Comparison of ENCODE assay signal across 9 cellular contexts in the genomic region with DNA sequence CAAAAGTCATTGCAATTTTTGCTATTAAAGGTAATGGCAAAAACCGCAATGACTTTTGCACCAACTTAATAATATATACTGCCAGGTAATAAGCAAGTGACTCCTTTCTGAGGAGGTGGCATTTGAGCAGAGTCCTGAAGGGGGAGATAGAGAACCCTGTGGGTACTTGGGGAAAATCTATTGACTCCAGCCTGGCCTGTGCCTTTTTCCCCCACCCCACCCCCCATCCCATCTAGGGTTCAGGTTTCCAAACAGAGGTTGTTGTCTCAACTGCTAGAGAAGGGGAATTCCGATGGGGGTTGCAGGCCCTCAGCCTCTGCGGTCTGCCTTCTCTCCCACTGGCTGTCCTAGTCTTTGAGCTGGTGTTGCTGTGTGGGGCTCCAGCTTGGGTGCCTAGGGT. TPM values are rescaled to one million over a fixed set of nuclear protein-coding genes. Genes with fewer than 3 reads are reported as not detected.
A peak's percentile ranks its signal among the peaks of the same experiment; 100 is the strongest.
DNase-seq lines count a peak whose midpoint lies in the region; ATAC-seq, FAIRE-seq and TF ChIP-seq lines count a peak whose summit lies in the region.
"Had no signal": no experiment of that assay in that cellular context is flagged by ENCODE, and none has a peak within 500 bp of the region (broad histone marks: within the 10 kb centered on the region; RNA-seq: fewer than 3 reads in every experiment).

No MANE protein-coding gene starts in this region.

- no peak overlapping the region for H2AFZ ChIP-seq in astrocyte (ENCODE audit: low read depth, low read length)

- no peak for FAIRE-seq in astrocyte (lab: Jason Lieb, UNC)

- no peaks in the 10 kb centered on the region for H3K27me3 ChIP-seq in CD4-positive, alpha-beta memory T cell (ENCODE audit: insufficient read depth, low read length)
- no peaks in the 10 kb centered on the region for H3K27me3 ChIP-seq in astrocyte (ENCODE audit: insufficient read depth, low read length)
- H3K27me3 ChIP-seq in vagina = no peaks in the 10 kb centered on the region

- peaks cover 6% of the 10 kb centered on the region for H3K79me2 ChIP-seq in astrocyte (ENCODE audit: insufficient read depth, low read length)

- intact Hi-C loops in CD4-positive, alpha-beta memory T cell (cut with micrococcal nuclease) = loop anchor here (1.0 kb wide), 1 partner anchor 31 kb away; no protein-coding TSS in a partner anchor
- intact Hi-C loops in mucosa of descending colon (cut with DNase I, micrococcal nuclease) (no loop called here), left cardiac atrium (cut with DNase I) (no loop called here), vagina (cut with DNase I) (loop anchor here (10.0 kb wide), 1 partner anchor 1565 kb away; no protein-coding TSS in a partner anchor)

- peaks cover 3% of the 10 kb centered on the region for H3K36me3 ChIP-seq in CD4-positive, alpha-beta memory T cell (ENCODE audit: insufficient read depth, low read length)
- H3K36me3 ChIP-seq in astrocyte (ENCODE audit: insufficient read depth, low read length) (no peaks in the 10 kb centered on the region), mucosa of descending colon (ENCODE audit: low read depth) (no peaks in the 10 kb centered on the region), vagina (peaks cover 0 to 14% of the 10 kb centered on the region in 2 donors)

- TF ChIP-seq POLR2A in vagina (IDR thresholded peaks at IDR 0.05) = no peak

- no peak overlapping the region for H3K4me2 ChIP-seq in astrocyte (ENCODE audit: low read length)

- H3K27ac ChIP-seq in CD4-positive, alpha-beta memory T cell (ENCODE audit: low read depth, low read length) = no peak overlapping the region
- no peak overlapping the region for H3K27ac ChIP-seq in astrocyte (ENCODE audit: low read depth, low read length)
- H3K27ac ChIP-seq in vagina = no peak overlapping the region

- H3K9me3 ChIP-seq in CD4-positive, alpha-beta memory T cell (ENCODE audit: control insufficient read depth in 1 of 2, low read length in 2 of 2) = no peaks in the 10 kb centered on the region
- H3K9me3 ChIP-seq in astrocyte (ENCODE audit: insufficient read depth, low read depth, low read length) (no peaks in the 10 kb centered on the region), mucosa of descending colon (no peaks in the 10 kb centered on the region), vagina (no peaks in the 10 kb centered on the region)

- H3K4me1 Mint-ChIP-seq in CD4-positive, alpha-beta memory T cell = peaks cover 4 to 16% (median 5%) of the 10 kb centered on the region in 4 donors
- no peaks in the 10 kb centered on the region for H3K4me1 Mint-ChIP-seq in astrocyte (ENCODE audit: low read depth, unreplicated experiment)
- H3K4me1 Mint-ChIP-seq: nephron had no signal

- H3K27me3 Mint-ChIP-seq in CD4-positive, alpha-beta memory T cell = no peaks in the 10 kb centered on the region
- no peaks in the 10 kb centered on the region for H3K27me3 Mint-ChIP-seq in astrocyte (ENCODE audit: low read depth, unreplicated experiment)

- H3K4me3 ChIP-seq in CD4-positive, alpha-beta memory T cell (ENCODE audit: low read length in 2 of 2) = no peak overlapping the region
- H3K4me3 ChIP-seq in astrocyte (ENCODE audit: insufficient read depth, low read depth, low read length) = no peak overlapping the region
- H3K4me3 ChIP-seq in mucosa of descending colon = no peak overlapping the region
- H3K4me3 ChIP-seq in vagina = no peak overlapping the region

- H4K20me1 ChIP-seq in astrocyte (ENCODE audit: insufficient read depth, low read length) = peaks cover 4% of the 10 kb centered on the region

- no peaks in the 10 kb centered on the region for H3K9me3 Mint-ChIP-seq in CD4-positive, alpha-beta memory T cell
- no peaks in the 10 kb centered on the region for H3K9me3 Mint-ChIP-seq in astrocyte (ENCODE audit: unreplicated experiment)
- H3K9me3 Mint-ChIP-seq: nephron had no signal

- ATAC-seq in GM18867 (IDR thresholded peaks at IDR 0.05; ENCODE audit: unreplicated experiment) = peak; percentile 66
- peak; percentile 65 for ATAC-seq in mucosa of descending colon
- no peak for ATAC-seq in GM18498 (IDR thresholded peaks at IDR 0.05; ENCODE audit: unreplicated experiment)
- no peak for ATAC-seq in left cardiac atrium

- POLR2A ChIA-PET in CD4-positive, alpha-beta memory T cell (lab: Charles Lee; ENCODE audit: partially characterized antibody) = interaction anchor here (0.6 to 2.1 kb wide), 3 partner anchors 17 to 32 kb away, joined by 3 to 12 read pairs (median 4); a partner anchor contains a TSS

- no peak overlapping the region for H3K4me3 Mint-ChIP-seq in CD4-positive, alpha-beta memory T cell
- no peak overlapping the region for H3K4me3 Mint-ChIP-seq in astrocyte (ENCODE audit: unreplicated experiment)
- H3K4me3 Mint-ChIP-seq: nephron had no signal

- H3K27ac Mint-ChIP-seq in CD4-positive, alpha-beta memory T cell = peak overlapping the region in 2 of 7 donors; percentile 41 to 42
- no peak overlapping the region for H3K27ac Mint-ChIP-seq in astrocyte (ENCODE audit: unreplicated experiment)
- H3K27ac Mint-ChIP-seq: nephron had no signal

- DNase-seq in CD4-positive, alpha-beta memory T cell = peak; percentile 32 to 81 (median 44)
- DNase-seq in NCI-H2107 (lab: John Stamatoyannopoulos, UW) = peak; percentile 50
- no peak for DNase-seq in astrocyte (ENCODE audit: low read depth)
- DNase-seq in mucosa of descending colon = peak in 1 of 3 donors; percentile 25
- no peak for DNase-seq in left cardiac atrium
- no peak for DNase-seq in vagina (ENCODE audit: extremely low spot score in 2 of 2)

- TF ChIP-seq CTCF in astrocyte (IDR thresholded peaks at IDR 0.05; ENCODE audit: insufficient read depth, low read depth, low read length) (peak; percentile 22), mucosa of descending colon (IDR thresholded peaks at IDR 0.05) (no peak), vagina (IDR thresholded peaks at IDR 0.05) (no peak)

- peaks cover 8 to 12% of the 10 kb centered on the region in 2 donors for H3K36me3 Mint-ChIP-seq in CD4-positive, alpha-beta memory T cell
- peaks cover 11% of the 10 kb centered on the region for H3K36me3 Mint-ChIP-seq in astrocyte (ENCODE audit: low read depth, unreplicated experiment)

- CTCF ChIA-PET in CD4-positive, alpha-beta memory T cell (lab: Charles Lee; ENCODE audit: partially characterized antibody) = interaction anchor here (0.6 to 3.0 kb wide), 4 partner anchors 9 to 381 kb away, joined by 3 to 23 read pairs (median 4); no protein-coding TSS in a partner anchor

- H3K9ac ChIP-seq in astrocyte (ENCODE audit: low read length) = no peak overlapping the region

- H3K4me1 ChIP-seq in CD4-positive, alpha-beta memory T cell (ENCODE audit: insufficient read depth, low read length) = peaks cover 15% of the 10 kb centered on the region
- H3K4me1 ChIP-seq in astrocyte (ENCODE audit: insufficient read depth, low read length) (no peaks in the 10 kb centered on the region), mucosa of descending colon (ENCODE audit: low read depth) (no peaks in the 10 kb centered on the region), vagina (peaks cover 11% of the 10 kb centered on the region)

RNA-seq across cellular contexts. Expression of a gene that starts 11.5 kb away (rescaled TPM):
- 1 to 10 TPM; 9.0 to 9.4 TPM for total RNA-seq in CD4-positive, alpha-beta memory T cell
- 1 to 10 TPM; 1.4 to 2.3 TPM for polyA plus RNA-seq in CD4-positive, alpha-beta memory T cell
- total RNA-seq in astrocyte (15.7 and 16.8 TPM in 2 replicates), mucosa of descending colon (1 to 10 TPM; 1.2 to 8.4 (median 6.5) TPM), left cardiac atrium (10 to 100 TPM in 1 of 2 donors, 1 to 10 TPM in 1; 7.9 to 13.6 TPM), vagina (28.2 TPM)

RNA-seq across cellular contexts. Expression of a gene that starts 24.9 kb away (rescaled TPM):
- total RNA-seq in CD4-positive, alpha-beta memory T cell = 100 to 1,000 TPM; 208 to 250 TPM
- polyA plus RNA-seq in CD4-positive, alpha-beta memory T cell = 100 to 1,000 TPM in 1 of 2 donors, 10 to 100 TPM in 1; 53.5 to 166 TPM
- total RNA-seq in astrocyte (42.6 and 50.6 TPM in 2 replicates), mucosa of descending colon (10 to 100 TPM; 41.1 to 55.6 (median 55.6) TPM), left cardiac atrium (10 to 100 TPM; 32.7 to 34.9 TPM), vagina (36.8 TPM)

RNA-seq across cellular contexts. Expression of a gene that starts 32.3 kb away (rescaled TPM):
- 10 to 100 TPM; 42.7 to 44.6 TPM for total RNA-seq in CD4-positive, alpha-beta memory T cell
- 10 to 100 TPM; 28.9 to 37.1 TPM for polyA plus RNA-seq in CD4-positive, alpha-beta memory T cell
- total RNA-seq in astrocyte (57.8 and 60.3 TPM in 2 replicates), mucosa of descending colon (10 to 100 TPM; 47.5 to 65.5 (median 49.6) TPM), left cardiac atrium (10 to 100 TPM; 60.2 to 68.5 TPM), vagina (55.0 TPM)

RNA-seq across cellular contexts. Expression of a gene that starts 51.2 kb away (rescaled TPM):
- total RNA-seq in CD4-positive, alpha-beta memory T cell = 1 to 10 TPM; 7.5 to 8.2 TPM
- polyA plus RNA-seq in CD4-positive, alpha-beta memory T cell = 1 to 10 TPM; 2.5 to 8.1 TPM
- total RNA-seq in astrocyte (9.3 and 11.0 TPM in 2 replicates), mucosa of descending colon (10 to 100 TPM; 10.7 to 13.9 (median 13.4) TPM), left cardiac atrium (10 to 100 TPM; 12.0 to 28.5 TPM), vagina (22.3 TPM)

Comparison
In these comparisons a context has a peak if more than half of its experiments do, and no peak if none do; other contexts are left out.
1. DNase-seq: peak in CD4-positive, alpha-beta memory T cell (5 of 5) and NCI-H2107 (single experiment); none in astrocyte (single experiment), left cardiac atrium (single experiment) and vagina (0 of 2).
2. ATAC-seq: peak in GM18867 (single experiment) and mucosa of descending colon (single experiment); none in GM18498 (single experiment) and left cardiac atrium (0 of 2).
3. intact Hi-C loops: an anchor here in CD4-positive, alpha-beta memory T cell (1.0 kb wide) and vagina (10.0 kb wide); none called in mucosa of descending colon and left cardiac atrium.